Comparison of ENCODE assay signal across 1 cellular context in the genomic region with DNA sequence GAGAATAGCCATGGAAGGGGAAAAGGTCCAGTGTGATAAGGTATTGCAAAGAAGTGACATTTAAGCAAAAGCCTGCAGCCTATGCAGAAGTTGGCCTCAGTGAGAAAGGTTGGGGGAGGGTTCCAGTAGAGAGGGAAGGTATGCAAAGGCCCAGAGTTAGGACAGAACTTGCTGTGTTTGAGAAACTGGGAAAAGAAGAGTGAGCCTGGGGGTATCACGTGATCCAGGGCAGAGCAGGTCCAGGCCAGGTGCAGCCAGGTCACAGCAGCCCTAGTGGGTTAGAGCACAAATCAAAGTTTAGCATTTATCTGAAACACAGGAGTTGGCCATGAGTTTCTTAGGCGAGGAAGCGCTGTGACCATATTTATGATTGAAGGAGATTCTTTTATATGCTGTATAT.
TF ChIP-seq lines count a peak whose summit lies in the region.

No MANE protein-coding gene starts in this region.

TF ChIP-seq in K562, 482 proteins besides CTCF, POLR2A, EP300 and RAD21:
- TF ChIP-seq, protein P1, sequence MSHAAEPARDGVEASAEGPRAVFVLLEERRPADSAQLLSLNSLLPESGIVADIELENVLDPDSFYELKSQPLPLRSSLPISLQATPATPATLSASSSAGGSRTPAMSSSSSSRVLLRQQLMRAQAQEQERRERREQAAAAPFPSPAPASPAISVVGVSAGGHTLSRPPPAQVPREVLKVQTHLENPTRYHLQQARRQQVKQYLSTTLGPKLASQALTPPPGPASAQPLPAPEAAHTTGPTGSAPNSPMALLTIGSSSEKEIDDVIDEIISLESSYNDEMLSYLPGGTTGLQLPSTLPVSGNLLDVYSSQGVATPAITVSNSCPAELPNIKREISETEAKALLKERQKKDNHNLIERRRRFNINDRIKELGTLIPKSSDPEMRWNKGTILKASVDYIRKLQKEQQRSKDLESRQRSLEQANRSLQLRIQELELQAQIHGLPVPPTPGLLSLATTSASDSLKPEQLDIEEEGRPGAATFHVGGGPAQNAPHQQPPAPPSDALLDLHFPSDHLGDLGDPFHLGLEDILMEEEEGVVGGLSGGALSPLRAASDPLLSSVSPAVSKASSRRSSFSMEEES (CRISPR knock-in tag; IDR thresholded peaks at IDR 0.05) = peak; percentile 55
- TF ChIP-seq DACH1 (IDR thresholded peaks at IDR 0.05; ENCODE audit: partially characterized antibody) = no peak
- TF ChIP-seq SMARCA4 (IDR thresholded peaks at IDR 0.05) = no peak
- TF ChIP-seq OTX1 (CRISPR knock-in tag; IDR thresholded peaks at IDR 0.05) = no peak
- no peak for TF ChIP-seq LARP7 (IDR thresholded peaks at IDR 0.05)
- TF ChIP-seq FOXK2 (conservative IDR thresholded peaks at IDR 0.05 in 1 of 2, IDR thresholded peaks at IDR 0.05 in 1 of 2; ENCODE audit: low read depth in 2 of 2) = no peak
